Comparison of ENCODE assay signal across 8 cellular contexts in the genomic region with DNA sequence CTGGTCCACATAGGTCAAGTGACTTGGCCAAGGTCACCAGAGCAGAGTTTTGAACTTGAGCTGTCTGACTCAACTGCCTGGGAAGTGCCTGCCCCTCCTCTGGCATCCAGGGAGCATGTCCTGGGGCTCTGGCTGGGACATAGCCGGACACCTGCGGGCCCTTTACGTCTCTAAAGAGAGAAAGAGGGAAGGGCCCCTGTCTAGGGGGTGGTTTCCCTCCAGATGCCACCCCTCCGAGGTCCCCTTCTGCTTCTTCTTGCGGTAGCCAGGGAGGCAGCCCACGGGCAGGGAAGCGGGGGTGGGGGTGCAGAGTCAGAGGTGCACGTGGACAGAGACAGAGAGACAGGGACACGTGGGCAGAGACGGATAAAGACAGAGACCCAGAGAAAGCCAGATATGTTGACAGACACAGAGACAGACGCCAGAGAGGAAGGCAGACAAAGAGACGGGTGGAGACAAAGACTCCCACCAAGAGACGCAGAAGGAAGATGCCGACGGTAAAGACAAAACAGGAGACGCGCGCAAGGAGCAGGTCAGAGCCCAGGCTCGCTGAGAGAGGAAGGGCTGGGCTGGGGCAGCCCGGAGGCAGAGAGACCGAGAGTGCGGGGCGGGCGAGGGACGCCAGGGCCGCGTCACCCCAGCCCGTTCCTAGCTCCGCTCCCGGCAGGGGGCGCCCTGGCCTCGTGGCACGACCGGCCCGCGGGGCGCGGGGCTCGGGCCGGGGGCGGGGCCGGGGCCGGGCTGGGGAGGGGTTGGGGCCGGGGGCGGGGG. TPM values are rescaled to one million over a fixed set of nuclear protein-coding genes. Genes with fewer than 3 reads are reported as not detected.
DNase-seq lines count a peak whose midpoint lies in the region.

No MANE protein-coding gene starts in this region.

- peak overlapping the region; percentile 78 for H4K8ac ChIP-seq in mesenchymal stem cell (ENCODE audit: low read length)

- intact Hi-C loops in activated CD4-positive, alpha-beta T cell treated with anti-CD3 and anti-CD28 coated beads, Interleukin-2, amount 10 ng/mL, durations not matched to agents 24 days and 14 days (cut with micrococcal nuclease), result loop anchor here (1.0 to 10.0 kb wide), 2 partner anchors 151 to 456 kb away; no protein-coding TSS in a partner anchor

- H3K79me1 ChIP-seq in mesenchymal stem cell (replicated peaks; ENCODE audit: low read length, poor library complexity, severe bottlenecking), result no peaks in the 10 kb centered on the region

- H3K23ac ChIP-seq in mesenchymal stem cell (ENCODE audit: low read length in 2 of 2), result no peak overlapping the region

- peaks cover 5% of the 10 kb centered on the region for H3K4me1 Mint-ChIP-seq in activated CD4-positive, alpha-beta T cell treated with anti-CD3 and anti-CD28 coated beads, Interleukin-2, amount 10 ng/mL, durations not matched to agents 24 days and 14 days

- peak overlapping the region; percentile 84 for H3K9ac ChIP-seq in mesenchymal stem cell (ENCODE audit: low read length)

- no peaks in the 10 kb centered on the region for H3K9me3 ChIP-seq in mesenchymal stem cell (ENCODE audit: control insufficient read depth, low read length)

- no peak overlapping the region for H2BK12ac ChIP-seq in mesenchymal stem cell (ENCODE audit: low read length in 2 of 2)

- WGBS in mesenchymal stem cell, result 19% methylated on average over 15 of the region's 45 CpGs

- no peak overlapping the region for H4K91ac ChIP-seq in mesenchymal stem cell (ENCODE audit: low read length)

- peak overlapping the region; percentile 78 for H3K4me2 ChIP-seq in mesenchymal stem cell (ENCODE audit: low read length, poor library complexity, severe bottlenecking)

- H2BK120ac ChIP-seq in mesenchymal stem cell (ENCODE audit: low read depth, low read length), result no peak overlapping the region

- peak; percentile 89 for DNase-seq in GM03348 (ENCODE audit: low spot score)
- DNase-seq in NCI-H146 (lab: John Stamatoyannopoulos, UW), result peak; percentile 48
- DNase-seq in activated CD4-positive, alpha-beta T cell treated with anti-CD3 and anti-CD28 coated beads, Interleukin-2, amount 10 ng/mL, durations not matched to agents 24 days and 14 days, result peak; percentile 91
- DNase-seq in effector CD4-positive, alpha-beta T cell, result peak; percentile 43
- DNase-seq in mesenchymal stem cell, result peak; percentile 55
- DNase-seq in stimulated activated CD8-positive, alpha-beta memory T cell treated with anti-CD3 and anti-CD28 coated beads, Interleukin-2, amount 100 ng/mL, for 1 hour (ENCODE audit: low read depth in 2 of 2), result peak; percentile 14 to 20
- no peak for DNase-seq in GDM1 (lab: John Stamatoyannopoulos, UW)
- no peak for DNase-seq in SIG-M5 (lab: John Stamatoyannopoulos, UW)

- no peak overlapping the region for H2AFZ ChIP-seq in mesenchymal stem cell (ENCODE audit: low read depth, low read length)

- H2BK15ac ChIP-seq in mesenchymal stem cell (ENCODE audit: low read depth, poor library complexity, severe bottlenecking), result peak overlapping the region; percentile 9

- no peak overlapping the region for H2AK5ac ChIP-seq in mesenchymal stem cell (ENCODE audit: low read length, severe bottlenecking)

- H3K4me1 ChIP-seq in mesenchymal stem cell (ENCODE audit: control insufficient read depth, insufficient read depth, low read depth, low read length), result peaks cover 29% of the 10 kb centered on the region

- peak overlapping the region; percentile 34 for H3K27ac Mint-ChIP-seq in activated CD4-positive, alpha-beta T cell treated with anti-CD3 and anti-CD28 coated beads, Interleukin-2, amount 10 ng/mL, durations not matched to agents 24 days and 14 days

- H3K36me3 ChIP-seq in mesenchymal stem cell (ENCODE audit: control insufficient read depth in 1 of 2, insufficient read depth in 2 of 2, low read depth in 1 of 2, low read length in 2 of 2), result no peaks in the 10 kb centered on the region

- H2BK5ac ChIP-seq in mesenchymal stem cell (ENCODE audit: low read depth, low read length, poor library complexity, severe bottlenecking), result no peak overlapping the region

- H3K18ac ChIP-seq in mesenchymal stem cell (ENCODE audit: low read depth in 1 of 2, low read length in 2 of 2), result no peak overlapping the region

- H3K14ac ChIP-seq in mesenchymal stem cell (ENCODE audit: low read length in 2 of 2), result no peak overlapping the region

- H3K36me3 Mint-ChIP-seq in activated CD4-positive, alpha-beta T cell treated with anti-CD3 and anti-CD28 coated beads, Interleukin-2, amount 10 ng/mL, durations not matched to agents 24 days and 14 days (ENCODE audit: low read depth), result no peaks in the 10 kb centered on the region

- peak overlapping the region in 1 of 2 experiments; percentile 75 for H3K4me3 ChIP-seq in mesenchymal stem cell (ENCODE audit: insufficient read depth in 1 of 2, low read depth in 1 of 2, low read length in 2 of 2)

- no peaks in the 10 kb centered on the region for H3K9me3 Mint-ChIP-seq in activated CD4-positive, alpha-beta T cell treated with anti-CD3 and anti-CD28 coated beads, Interleukin-2, amount 10 ng/mL, durations not matched to agents 24 days and 14 days

- H3K27me3 ChIP-seq in mesenchymal stem cell (ENCODE audit: control insufficient read depth in 1 of 2, insufficient read depth in 1 of 2, low read length in 2 of 2), result peaks cover 10 to 61% of the 10 kb centered on the region in 2 experiments

- peak overlapping the region in 1 of 2 experiments; percentile 24 for H3K4ac ChIP-seq in mesenchymal stem cell (ENCODE audit: low read depth in 1 of 2, low read length in 2 of 2)

- H3K27me3 Mint-ChIP-seq in activated CD4-positive, alpha-beta T cell treated with anti-CD3 and anti-CD28 coated beads, Interleukin-2, amount 10 ng/mL, durations not matched to agents 24 days and 14 days, result peaks cover 42% of the 10 kb centered on the region

- no peak overlapping the region for H3K27ac ChIP-seq in mesenchymal stem cell (ENCODE audit: low read length, poor library complexity, severe bottlenecking)

- H3K4me3 Mint-ChIP-seq in activated CD4-positive, alpha-beta T cell treated with anti-CD3 and anti-CD28 coated beads, Interleukin-2, amount 10 ng/mL, durations not matched to agents 24 days and 14 days, result peak overlapping the region; percentile 77

RNA-seq across cellular contexts. Expression of a gene that starts 0.5 kb away (rescaled TPM):
- total RNA-seq in activated CD4-positive, alpha-beta T cell treated with anti-CD3 and anti-CD28 coated beads, Interleukin-2, amount 10 ng/mL, durations not matched to agents 24 days and 14 days, result not detected in 2 replicates
- 11.5 TPM for polyA plus RNA-seq in mesenchymal stem cell (2013, experiment 1 of 2)
- 11.6 TPM for polyA plus RNA-seq in mesenchymal stem cell (2013, experiment 2 of 2)

Comparison
In these comparisons a context has a peak if more than half of its experiments do, and no peak if none do; other contexts are left out.
1. DNase-seq: peak in GM03348 (single experiment), NCI-H146 (single experiment), activated CD4-positive, alpha-beta T cell treated with anti-CD3 and anti-CD28 coated beads, Interleukin-2, amount 10 ng/mL, durations not matched to agents 24 days and 14 days (single experiment), effector CD4-positive, alpha-beta T cell (single experiment), mesenchymal stem cell (single experiment) and stimulated activated CD8-positive, alpha-beta memory T cell treated with anti-CD3 and anti-CD28 coated beads, Interleukin-2, amount 100 ng/mL, for 1 hour (2 of 2); none in GDM1 (single experiment) and SIG-M5 (single experiment).